In the genomic region with DNA sequence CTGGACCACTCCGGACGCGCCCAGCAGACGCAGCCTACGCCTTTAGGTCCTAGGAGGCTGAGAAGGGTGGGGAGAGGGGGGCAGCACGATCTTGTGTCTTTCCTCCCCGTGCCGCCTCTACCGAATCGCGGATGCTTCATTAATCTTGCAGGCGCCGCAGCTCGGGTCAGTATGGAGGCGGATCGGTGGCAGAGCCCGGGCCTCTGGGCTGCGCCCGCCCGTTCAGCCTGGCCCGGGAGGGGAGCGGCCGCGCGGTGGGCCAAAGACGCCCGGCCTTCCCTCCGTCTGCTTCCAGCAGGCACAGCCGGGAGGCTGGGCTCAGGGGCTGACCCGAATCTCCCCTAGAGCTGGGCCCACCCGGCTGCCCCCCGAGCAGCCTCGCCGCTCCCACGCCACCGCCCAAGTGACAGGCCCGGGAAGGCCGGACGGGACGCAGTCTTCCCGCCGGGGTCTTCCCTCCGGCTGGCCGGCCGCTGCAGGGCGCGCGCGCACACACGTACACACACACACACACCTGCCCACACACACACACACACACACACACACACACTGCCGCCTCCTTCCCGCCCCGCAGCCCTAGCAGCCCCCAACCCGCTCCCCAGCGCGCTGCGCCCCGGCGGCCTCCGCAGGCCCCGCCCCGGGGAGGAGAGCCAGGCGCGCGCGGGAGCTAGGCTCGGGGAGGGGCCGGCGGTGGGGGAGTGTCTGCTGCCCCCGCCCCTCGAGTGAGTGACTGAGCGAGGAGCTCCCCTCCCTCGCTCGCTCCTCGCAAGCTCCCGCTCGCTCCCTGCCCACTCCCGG, we compare ENCODE assay signal across 1 cellular context.
TF ChIP-seq lines count a peak whose summit lies in the region.

A gene with protein sequence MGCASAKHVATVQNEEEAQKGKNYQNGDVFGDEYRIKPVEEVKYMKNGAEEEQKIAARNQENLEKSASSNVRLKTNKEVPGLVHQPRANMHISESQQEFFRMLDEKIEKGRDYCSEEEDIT (plus strand): TSS at position 759 of the 798 bp plus-strand sequence. CDS start 90,481 bp downstream, outside the sequence.

TF ChIP-seq in HEK293, 187 proteins besides CTCF, POLR2A, EP300 and RAD21 (continued from another document and continues in another):
- TF ChIP-seq, protein P1, sequence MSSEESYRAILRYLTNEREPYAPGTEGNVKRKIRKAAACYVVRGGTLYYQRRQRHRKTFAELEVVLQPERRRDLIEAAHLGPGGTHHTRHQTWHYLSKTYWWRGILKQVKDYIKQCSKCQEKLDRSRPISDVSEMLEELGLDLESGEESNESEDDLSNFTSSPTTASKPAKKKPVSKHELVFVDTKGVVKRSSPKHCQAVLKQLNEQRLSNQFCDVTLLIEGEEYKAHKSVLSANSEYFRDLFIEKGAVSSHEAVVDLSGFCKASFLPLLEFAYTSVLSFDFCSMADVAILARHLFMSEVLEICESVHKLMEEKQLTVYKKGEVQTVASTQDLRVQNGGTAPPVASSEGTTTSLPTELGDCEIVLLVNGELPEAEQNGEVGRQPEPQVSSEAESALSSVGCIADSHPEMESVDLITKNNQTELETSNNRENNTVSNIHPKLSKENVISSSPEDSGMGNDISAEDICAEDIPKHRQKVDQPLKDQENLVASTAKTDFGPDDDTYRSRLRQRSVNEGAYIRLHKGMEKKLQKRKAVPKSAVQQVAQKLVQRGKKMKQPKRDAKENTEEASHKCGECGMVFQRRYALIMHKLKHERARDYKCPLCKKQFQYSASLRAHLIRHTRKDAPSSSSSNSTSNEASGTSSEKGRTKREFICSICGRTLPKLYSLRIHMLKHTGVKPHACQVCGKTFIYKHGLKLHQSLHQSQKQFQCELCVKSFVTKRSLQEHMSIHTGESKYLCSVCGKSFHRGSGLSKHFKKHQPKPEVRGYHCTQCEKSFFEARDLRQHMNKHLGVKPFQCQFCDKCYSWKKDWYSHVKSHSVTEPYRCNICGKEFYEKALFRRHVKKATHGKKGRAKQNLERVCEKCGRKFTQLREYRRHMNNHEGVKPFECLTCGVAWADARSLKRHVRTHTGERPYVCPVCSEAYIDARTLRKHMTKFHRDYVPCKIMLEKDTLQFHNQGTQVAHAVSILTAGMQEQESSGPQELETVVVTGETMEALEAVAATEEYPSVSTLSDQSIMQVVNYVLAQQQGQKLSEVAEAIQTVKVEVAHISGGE (tag by site-specific recombination; conservative IDR thresholded peaks at IDR 0.05; ENCODE audit: low read depth) = peak; percentile 49; the same call in 1 of the 2 replicates
- TF ChIP-seq ZNF600 (tag by site-specific recombination; IDR thresholded peaks at IDR 0.05) = peak; percentile 84
- 0 out of 2 replicates have a peak, but pooled peaks have one; percentile 27 for TF ChIP-seq ZNF140 (tag by site-specific recombination; IDR thresholded peaks at IDR 0.05)
- TF ChIP-seq ZNF558 (tag by site-specific recombination; IDR thresholded peaks at IDR 0.05) = no peak
- TF ChIP-seq ZSCAN30 (tag by site-specific recombination; IDR thresholded peaks at IDR 0.05) = peak; percentile 40; the same call in 1 of the 2 replicates
- TF ChIP-seq, protein P2, sequence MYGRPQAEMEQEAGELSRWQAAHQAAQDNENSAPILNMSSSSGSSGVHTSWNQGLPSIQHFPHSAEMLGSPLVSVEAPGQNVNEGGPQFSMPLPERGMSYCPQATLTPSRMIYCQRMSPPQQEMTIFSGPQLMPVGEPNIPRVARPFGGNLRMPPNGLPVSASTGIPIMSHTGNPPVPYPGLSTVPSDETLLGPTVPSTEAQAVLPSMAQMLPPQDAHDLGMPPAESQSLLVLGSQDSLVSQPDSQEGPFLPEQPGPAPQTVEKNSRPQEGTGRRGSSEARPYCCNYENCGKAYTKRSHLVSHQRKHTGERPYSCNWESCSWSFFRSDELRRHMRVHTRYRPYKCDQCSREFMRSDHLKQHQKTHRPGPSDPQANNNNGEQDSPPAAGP (tag by site-specific recombination; IDR thresholded peaks at IDR 0.05) = peak; percentile 97
- peak; percentile 89; the same call in 1 of the 2 replicates for TF ChIP-seq ZNF837 (tag by site-specific recombination; IDR thresholded peaks at IDR 0.05)
- peak; percentile 56 for TF ChIP-seq ZNF366 (tag by site-specific recombination; conservative IDR thresholded peaks at IDR 0.05)
- TF ChIP-seq GLI2 (tag by site-specific recombination; IDR thresholded peaks at IDR 0.05; ENCODE audit: borderline replicate concordance, low read depth) = no peak
- TF ChIP-seq YY1 (tag by site-specific recombination; IDR thresholded peaks at IDR 0.05) = no peak; the same call in none of the 2 replicates
- TF ChIP-seq ZNF768 (tag by site-specific recombination; IDR thresholded peaks at IDR 0.05) = peak; percentile 5; the same call in 1 of the 2 replicates
- TF ChIP-seq ZBTB48 (tag by site-specific recombination; IDR thresholded peaks at IDR 0.05) = peak; percentile 97
- TF ChIP-seq ZNF341 (tag by site-specific recombination; IDR thresholded peaks at IDR 0.05; ENCODE audit: low read depth) = no peak
- TF ChIP-seq HOXC10 (CRISPR knock-in tag; IDR thresholded peaks at IDR 0.05) = no peak
- TF ChIP-seq EGR2 (tag by site-specific recombination; IDR thresholded peaks at IDR 0.05; ENCODE audit: low read depth) = peak; percentile 99
- peak; percentile 72; the same call in 1 of the 2 replicates for TF ChIP-seq ZNF792 (tag by site-specific recombination; IDR thresholded peaks at IDR 0.05)
- TF ChIP-seq, protein P3, sequence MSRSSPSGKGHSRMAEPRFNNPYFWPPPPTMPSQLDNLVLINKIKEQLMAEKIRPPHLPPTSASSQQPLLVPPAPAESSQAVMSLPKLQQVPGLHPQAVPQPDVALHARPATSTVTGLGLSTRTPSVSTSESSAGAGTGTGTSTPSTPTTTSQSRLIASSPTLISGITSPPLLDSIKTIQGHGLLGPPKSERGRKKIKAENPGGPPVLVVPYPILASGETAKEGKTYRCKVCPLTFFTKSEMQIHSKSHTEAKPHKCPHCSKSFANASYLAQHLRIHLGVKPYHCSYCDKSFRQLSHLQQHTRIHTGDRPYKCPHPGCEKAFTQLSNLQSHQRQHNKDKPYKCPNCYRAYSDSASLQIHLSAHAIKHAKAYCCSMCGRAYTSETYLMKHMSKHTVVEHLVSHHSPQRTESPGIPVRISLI (tag by site-specific recombination; IDR thresholded peaks at IDR 0.05) = 0 out of 2 replicates have a peak, but pooled peaks have one; percentile 29
- TF ChIP-seq, protein P4, sequence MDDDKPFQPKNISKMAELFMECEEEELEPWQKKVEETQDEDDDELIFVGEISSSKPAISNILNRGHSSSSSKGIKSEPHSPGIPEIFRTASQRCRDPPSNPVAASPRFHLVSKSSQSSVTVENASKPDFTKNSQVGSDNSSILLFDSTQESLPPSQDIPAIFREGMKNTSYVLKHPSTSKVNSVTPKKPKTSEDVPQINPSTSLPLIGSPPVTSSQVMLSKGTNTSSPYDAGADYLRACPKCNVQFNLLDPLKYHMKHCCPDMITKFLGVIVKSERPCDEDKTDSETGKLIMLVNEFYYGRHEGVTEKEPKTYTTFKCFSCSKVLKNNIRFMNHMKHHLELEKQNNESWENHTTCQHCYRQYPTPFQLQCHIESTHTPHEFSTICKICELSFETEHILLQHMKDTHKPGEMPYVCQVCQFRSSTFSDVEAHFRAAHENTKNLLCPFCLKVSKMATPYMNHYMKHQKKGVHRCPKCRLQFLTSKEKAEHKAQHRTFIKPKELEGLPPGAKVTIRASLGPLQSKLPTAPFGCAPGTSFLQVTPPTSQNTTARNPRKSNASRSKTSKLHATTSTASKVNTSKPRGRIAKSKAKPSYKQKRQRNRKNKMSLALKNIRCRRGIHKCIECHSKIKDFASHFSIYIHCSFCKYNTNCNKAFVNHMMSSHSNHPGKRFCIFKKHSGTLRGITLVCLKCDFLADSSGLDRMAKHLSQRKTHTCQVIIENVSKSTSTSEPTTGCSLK (tag by site-specific recombination; IDR thresholded peaks at IDR 0.05) = no peak
- TF ChIP-seq ZFP69B (tag by site-specific recombination; IDR thresholded peaks at IDR 0.05) = peak; percentile 97
- TF ChIP-seq, protein P5, sequence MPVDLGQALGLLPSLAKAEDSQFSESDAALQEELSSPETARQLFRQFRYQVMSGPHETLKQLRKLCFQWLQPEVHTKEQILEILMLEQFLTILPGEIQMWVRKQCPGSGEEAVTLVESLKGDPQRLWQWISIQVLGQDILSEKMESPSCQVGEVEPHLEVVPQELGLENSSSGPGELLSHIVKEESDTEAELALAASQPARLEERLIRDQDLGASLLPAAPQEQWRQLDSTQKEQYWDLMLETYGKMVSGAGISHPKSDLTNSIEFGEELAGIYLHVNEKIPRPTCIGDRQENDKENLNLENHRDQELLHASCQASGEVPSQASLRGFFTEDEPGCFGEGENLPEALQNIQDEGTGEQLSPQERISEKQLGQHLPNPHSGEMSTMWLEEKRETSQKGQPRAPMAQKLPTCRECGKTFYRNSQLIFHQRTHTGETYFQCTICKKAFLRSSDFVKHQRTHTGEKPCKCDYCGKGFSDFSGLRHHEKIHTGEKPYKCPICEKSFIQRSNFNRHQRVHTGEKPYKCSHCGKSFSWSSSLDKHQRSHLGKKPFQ (tag by site-specific recombination; IDR thresholded peaks at IDR 0.05) = peak; percentile 75; the same call in 1 of the 2 replicates
- TF ChIP-seq, protein P6, sequence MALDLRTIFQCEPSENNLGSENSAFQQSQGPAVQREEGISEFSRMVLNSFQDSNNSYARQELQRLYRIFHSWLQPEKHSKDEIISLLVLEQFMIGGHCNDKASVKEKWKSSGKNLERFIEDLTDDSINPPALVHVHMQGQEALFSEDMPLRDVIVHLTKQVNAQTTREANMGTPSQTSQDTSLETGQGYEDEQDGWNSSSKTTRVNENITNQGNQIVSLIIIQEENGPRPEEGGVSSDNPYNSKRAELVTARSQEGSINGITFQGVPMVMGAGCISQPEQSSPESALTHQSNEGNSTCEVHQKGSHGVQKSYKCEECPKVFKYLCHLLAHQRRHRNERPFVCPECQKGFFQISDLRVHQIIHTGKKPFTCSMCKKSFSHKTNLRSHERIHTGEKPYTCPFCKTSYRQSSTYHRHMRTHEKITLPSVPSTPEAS (tag by site-specific recombination; IDR thresholded peaks at IDR 0.05) = peak; percentile 99
- TF ChIP-seq ZNF2 (tag by site-specific recombination; IDR thresholded peaks at IDR 0.05) = peak; percentile 88
- no peak for TF ChIP-seq ZNF404 (tag by site-specific recombination; IDR thresholded peaks at IDR 0.05)
- TF ChIP-seq ZFP41 (tag by site-specific recombination; IDR thresholded peaks at IDR 0.05; ENCODE audit: borderline replicate concordance) = no peak
- TF ChIP-seq ZNF433 (tag by site-specific recombination; IDR thresholded peaks at IDR 0.05; ENCODE audit: low read depth) = no peak
- TF ChIP-seq, protein P7, sequence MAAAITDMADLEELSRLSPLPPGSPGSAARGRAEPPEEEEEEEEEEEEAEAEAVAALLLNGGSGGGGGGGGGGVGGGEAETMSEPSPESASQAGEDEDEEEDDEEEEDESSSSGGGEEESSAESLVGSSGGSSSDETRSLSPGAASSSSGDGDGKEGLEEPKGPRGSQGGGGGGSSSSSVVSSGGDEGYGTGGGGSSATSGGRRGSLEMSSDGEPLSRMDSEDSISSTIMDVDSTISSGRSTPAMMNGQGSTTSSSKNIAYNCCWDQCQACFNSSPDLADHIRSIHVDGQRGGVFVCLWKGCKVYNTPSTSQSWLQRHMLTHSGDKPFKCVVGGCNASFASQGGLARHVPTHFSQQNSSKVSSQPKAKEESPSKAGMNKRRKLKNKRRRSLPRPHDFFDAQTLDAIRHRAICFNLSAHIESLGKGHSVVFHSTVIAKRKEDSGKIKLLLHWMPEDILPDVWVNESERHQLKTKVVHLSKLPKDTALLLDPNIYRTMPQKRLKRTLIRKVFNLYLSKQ (tag by site-specific recombination; IDR thresholded peaks at IDR 0.05; ENCODE audit: borderline replicate concordance) = no peak; the same call in 1 of the 2 replicates
- TF ChIP-seq ZNF248 (tag by site-specific recombination; IDR thresholded peaks at IDR 0.05) = no peak
- peak; percentile 94 for TF ChIP-seq ZXDB (tag by site-specific recombination; IDR thresholded peaks at IDR 0.05)
- peak; percentile 90 for TF ChIP-seq KLF9 (tag by site-specific recombination; IDR thresholded peaks at IDR 0.05; ENCODE audit: low read depth)
- TF ChIP-seq KLF1 (tag by site-specific recombination; IDR thresholded peaks at IDR 0.05) = peak; percentile 93
- TF ChIP-seq ZNF37A (tag by site-specific recombination; IDR thresholded peaks at IDR 0.05) = no peak
- no peak for TF ChIP-seq ZNF184 (tag by site-specific recombination; IDR thresholded peaks at IDR 0.05)
- peak; percentile 63; the same call in 1 of the 2 replicates for TF ChIP-seq ZNF660 (tag by site-specific recombination; IDR thresholded peaks at IDR 0.05)
- TF ChIP-seq ZNF169 (tag by site-specific recombination; IDR thresholded peaks at IDR 0.05) = peak; percentile 84; the same call in 1 of the 2 replicates
- TF ChIP-seq ZNF274 (IDR thresholded peaks at IDR 0.05; ENCODE audit: low read length) = no peak
- no peak for TF ChIP-seq ZNF274 (tag by site-specific recombination; IDR thresholded peaks at IDR 0.05; ENCODE audit: borderline replicate concordance)
- TF ChIP-seq BCL11B (tag by site-specific recombination; IDR thresholded peaks at IDR 0.05; ENCODE audit: low read depth) = peak; percentile 68; the same call in 1 of the 2 replicates
- no peak for TF ChIP-seq ZNF175 (tag by site-specific recombination; IDR thresholded peaks at IDR 0.05)
- TF ChIP-seq ZNF677 (tag by site-specific recombination; IDR thresholded peaks at IDR 0.05) = no peak
- no peak for TF ChIP-seq ZNF221 (tag by site-specific recombination; IDR thresholded peaks at IDR 0.05; ENCODE audit: borderline replicate concordance)
- no peak for TF ChIP-seq ZNF10 (tag by site-specific recombination; IDR thresholded peaks at IDR 0.05)
- peak; percentile 93 for TF ChIP-seq ZBTB20 (tag by site-specific recombination; IDR thresholded peaks at IDR 0.05)
- TF ChIP-seq, protein P8, sequence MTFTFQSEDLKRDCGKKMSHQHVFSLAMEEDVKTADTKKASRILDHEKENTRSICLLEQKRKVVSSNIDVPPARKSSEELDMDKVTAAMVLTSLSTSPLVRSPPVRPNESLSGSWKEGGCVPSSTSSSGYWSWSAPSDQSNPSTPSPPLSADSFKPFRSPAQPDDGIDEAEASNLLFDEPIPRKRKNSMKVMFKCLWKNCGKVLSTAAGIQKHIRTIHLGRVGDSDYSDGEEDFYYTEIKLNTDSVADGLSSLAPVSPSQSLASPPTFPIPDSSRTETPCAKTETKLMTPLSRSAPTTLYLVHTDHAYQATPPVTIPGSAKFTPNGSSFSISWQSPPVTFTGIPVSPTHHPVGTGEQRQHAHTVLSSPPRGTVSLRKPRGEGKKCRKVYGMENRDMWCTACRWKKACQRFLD (tag by site-specific recombination; IDR thresholded peaks at IDR 0.05) = no peak
- TF ChIP-seq ZNF223 (tag by site-specific recombination; IDR thresholded peaks at IDR 0.05) = 0 out of 2 replicates have a peak, but pooled peaks have one; percentile 63
- TF ChIP-seq ZFP3 (tag by site-specific recombination; IDR thresholded peaks at IDR 0.05; ENCODE audit: low read depth) = no peak; the same call in 1 of the 2 replicates
- TF ChIP-seq ZNF548 (tag by site-specific recombination; IDR thresholded peaks at IDR 0.05) = 0 out of 2 replicates have a peak, but pooled peaks have one; percentile 37
- no peak; the same call in 1 of the 2 replicates for TF ChIP-seq ZNF24 (tag by site-specific recombination; IDR thresholded peaks at IDR 0.05)
- no peak for TF ChIP-seq ZNF776 (tag by site-specific recombination; IDR thresholded peaks at IDR 0.05; ENCODE audit: borderline replicate concordance)
- peak; percentile 91 for TF ChIP-seq SP7 (tag by site-specific recombination; IDR thresholded peaks at IDR 0.05)
